Comparison of ENCODE assay signal across 8 cellular contexts in genomic region chr13:31424130-31424729, GRCh38.
DNase-seq lines count a peak whose midpoint lies in the region; ATAC-seq, FAIRE-seq and TF ChIP-seq lines count a peak whose summit lies in the region.

No MANE protein-coding gene starts in this region.

- no peaks in the 10 kb centered on the region for H3K9me3 Mint-ChIP-seq in activated naive CD4-positive, alpha-beta T cell treated with anti-CD3 and anti-CD28 coated beads, Interleukin-2, amount 50 U/mL, for 72 hours

- ATAC-seq in activated naive CD4-positive, alpha-beta T cell treated with anti-CD3 and anti-CD28 coated beads, Interleukin-2, amount 50 U/mL, for 72 hours = peak; percentile 89 to 98

- TF ChIP-seq POLR2A in H54 (IDR thresholded peaks at IDR 0.05; ENCODE audit: low read depth, low read length) = no peak

- TF ChIP-seq CTCF in GM12865 (IDR thresholded peaks at IDR 0.05; ENCODE audit: insufficient read depth, low read depth, low read length, missing control alignments) = peak; percentile 96
- peak; percentile 97 for TF ChIP-seq CTCF in cardiac muscle cell (IDR thresholded peaks at IDR 0.05; ENCODE audit: low read depth, low read length)

- no peaks in the 10 kb centered on the region for H3K36me3 ChIP-seq in cardiac muscle cell

- no peak for FAIRE-seq in H54 (lab: Jason Lieb, UNC)

- H3K4me1 ChIP-seq in cardiac muscle cell (ENCODE audit: low read depth) = no peaks in the 10 kb centered on the region

- H3K4me3 ChIP-seq in GM12865 (ENCODE audit: low read depth, low read length) (no peak overlapping the region), cardiac muscle cell (no peak overlapping the region)

- DNase-seq in GM12865 (ENCODE audit: low read depth) (peak; percentile 85), H54 (ENCODE audit: insufficient read length, low spot score) (peak; percentile 57), LHCN-M2 (ENCODE audit: low read depth) (peak; percentile 66), SHP77 (lab: John Stamatoyannopoulos, UW) (peak; percentile 78 to 79), cardiac muscle cell (ENCODE audit: low read depth in 1 of 2, low spot score in 1 of 2) (peak; percentile 81 to 89), pulmonary artery endothelial cell (ENCODE audit: low read depth, low spot score) (peak; percentile 57)
- DNase-seq in activated naive CD4-positive, alpha-beta T cell treated with anti-CD3 and anti-CD28 coated beads, Interleukin-2, amount 50 U/mL, for 72 hours (ENCODE audit: low spot score in 2 of 2) = peak; percentile 54 to 70
- no peak for DNase-seq in effector CD8-positive, alpha-beta T cell (lab: John Stamatoyannopoulos, UW)

- peaks cover 3% of the 10 kb centered on the region for H3K27me3 ChIP-seq in cardiac muscle cell

- no peaks in the 10 kb centered on the region for H3K36me3 Mint-ChIP-seq in activated naive CD4-positive, alpha-beta T cell treated with anti-CD3 and anti-CD28 coated beads, Interleukin-2, amount 50 U/mL, for 72 hours

- no peaks in the 10 kb centered on the region for H3K9me3 ChIP-seq in cardiac muscle cell (ENCODE audit: low read depth)

- H3K27ac Mint-ChIP-seq in activated naive CD4-positive, alpha-beta T cell treated with anti-CD3 and anti-CD28 coated beads, Interleukin-2, amount 50 U/mL, for 72 hours = no peak overlapping the region

- no peak overlapping the region for H3K27ac ChIP-seq in cardiac muscle cell
